8 cellular contexts compared by ENCODE assay signal in genomic region chr22:36860821-36861659, GRCh38. TPM values are rescaled to one million over a fixed set of nuclear protein-coding genes. Genes with fewer than 3 reads are reported as not detected.
DNase-seq lines count a peak whose midpoint lies in the region; ATAC-seq and TF ChIP-seq lines count a peak whose summit lies in the region.

NCF4 (plus strand) TSS chr22:36861006; CDS start chr22:36861172, 166 bp downstream.

- 85% methylated on average over 17 of the region's 17 CpGs for WGBS in smooth muscle cell (ENCODE audit: low lambda C conversion rate)

- peak within 1 kb of the TSS; percentile 45 for H3K27ac ChIP-seq in effector memory CD4-positive, alpha-beta T cell (ENCODE audit: insufficient read depth, low read length, poor library complexity, severe bottlenecking)
- peak within 1 kb of the TSS; percentile 49 for H3K27ac ChIP-seq in skeletal muscle tissue (ENCODE audit: low read depth, low read length)
- H3K27ac ChIP-seq in foreskin keratinocyte, result no peak within 1 kb of the TSS
- no peak within 1 kb of the TSS for H3K27ac ChIP-seq in smooth muscle cell (ENCODE audit: low read depth)

- no peak within 1 kb of the TSS for H3K4me2 ChIP-seq in smooth muscle cell

- peak; percentile 75 for ATAC-seq in GM19025 (IDR thresholded peaks at IDR 0.05; ENCODE audit: low read depth, unreplicated experiment)
- peak; percentile 58 for ATAC-seq in HG02981 (IDR thresholded peaks at IDR 0.05; ENCODE audit: unreplicated experiment)
- ATAC-seq in foreskin keratinocyte, result no peak

- H3K9ac ChIP-seq in skeletal muscle tissue (ENCODE audit: low read depth in 1 of 3, low read length in 3 of 3), result no peak within 1 kb of the TSS
- no peak within 1 kb of the TSS for H3K9ac ChIP-seq in smooth muscle cell (ENCODE audit: low read depth)

- no peaks in the 10 kb centered on the region for H3F3A ChIP-seq in smooth muscle cell (ENCODE audit: low read depth)

- no peaks in the 10 kb centered on the region for H3K36me3 ChIP-seq in effector memory CD4-positive, alpha-beta T cell (ENCODE audit: control insufficient read depth, insufficient read depth, low read length)
- H3K36me3 ChIP-seq in skeletal muscle tissue (ENCODE audit: control insufficient read depth in 3 of 3, insufficient read depth in 3 of 3, low read length in 3 of 3) (no peaks in the 10 kb centered on the region), smooth muscle cell (ENCODE audit: low read depth) (no peaks in the 10 kb centered on the region)

- H3K4me3 ChIP-seq in effector memory CD4-positive, alpha-beta T cell (ENCODE audit: insufficient read depth, low read depth, low read length, poor library complexity, severe bottlenecking), result peak within 1 kb of the TSS; percentile 33
- peak within 1 kb of the TSS in 1 of 3 donors; percentile 9 for H3K4me3 ChIP-seq in skeletal muscle tissue (ENCODE audit: low read length in 3 of 3)
- H3K4me3 ChIP-seq in smooth muscle cell, result no peak within 1 kb of the TSS

- H3K4me1 ChIP-seq in effector memory CD4-positive, alpha-beta T cell (ENCODE audit: control insufficient read depth, insufficient read depth, low read length, poor library complexity, severe bottlenecking), result peaks cover 18% of the 10 kb centered on the region
- H3K4me1 ChIP-seq in skeletal muscle tissue (ENCODE audit: control insufficient read depth in 3 of 3, insufficient read depth in 3 of 3, low read length in 3 of 3), result peaks cover 18 to 23% (median 20%) of the 10 kb centered on the region in 3 donors
- peaks cover 8% of the 10 kb centered on the region for H3K4me1 ChIP-seq in foreskin keratinocyte
- no peaks in the 10 kb centered on the region for H3K4me1 ChIP-seq in smooth muscle cell (ENCODE audit: low read depth)

- intact Hi-C loops in T-helper 1 cell treated with Interleukin-12 subunit alpha and Interleukin-12 subunit beta and Interleukin-4 antibody, amounts not matched to agents 30 ng/mL and 1 ng/mL, for 36 hours (cut with micrococcal nuclease), result loop anchor here (1.0 to 5.0 kb wide), 2 partner anchors 12 to 41 kb away; no protein-coding TSS in a partner anchor

- no peaks in the 10 kb centered on the region for H3K9me3 ChIP-seq in effector memory CD4-positive, alpha-beta T cell (ENCODE audit: control insufficient read depth, low read length)
- H3K9me3 ChIP-seq in skeletal muscle tissue (ENCODE audit: control insufficient read depth in 3 of 3, low read length in 3 of 3), result no peaks in the 10 kb centered on the region
- H3K9me3 ChIP-seq in smooth muscle cell (replicated peaks; ENCODE audit: low read depth), result no peaks in the 10 kb centered on the region

- no peak within 1 kb of the TSS for H2AFZ ChIP-seq in smooth muscle cell (ENCODE audit: low read depth)

- DNase-seq in effector memory CD4-positive, alpha-beta T cell, result peak in 1 of 3 donors; percentile 7
- no peak for DNase-seq in NCI-H2171 (lab: John Stamatoyannopoulos, UW)
- DNase-seq in foreskin keratinocyte, result no peak
- no peak for DNase-seq in smooth muscle cell (lab: John Stamatoyannopoulos, UW; ENCODE audit: unreplicated experiment)

- H3K79me2 ChIP-seq in smooth muscle cell (ENCODE audit: low read depth), result no peaks in the 10 kb centered on the region

- TF ChIP-seq CTCF in foreskin keratinocyte (conservative IDR thresholded peaks at IDR 0.05) (no peak), smooth muscle cell (IDR thresholded peaks at IDR 0.05; ENCODE audit: borderline replicate concordance, insufficient read depth, poor library complexity, severe bottlenecking) (no peak)

- H3K27me3 ChIP-seq in effector memory CD4-positive, alpha-beta T cell (replicated peaks; ENCODE audit: control insufficient read depth, insufficient read depth, low read length, poor library complexity, severe bottlenecking), result no peaks in the 10 kb centered on the region
- H3K27me3 ChIP-seq in skeletal muscle tissue (ENCODE audit: control insufficient read depth in 3 of 3, insufficient read depth in 3 of 3, low read length in 3 of 3) (peaks cover 3 to 12% (median 10%) of the 10 kb centered on the region in 3 donors), foreskin keratinocyte (peaks cover 6% of the 10 kb centered on the region), smooth muscle cell (ENCODE audit: low read depth) (peaks cover 13% of the 10 kb centered on the region)

- H4K20me1 ChIP-seq in smooth muscle cell (ENCODE audit: low read depth), result no peaks in the 10 kb centered on the region

RNA-seq across cellular contexts. Expression of gene NCF4, which starts in this region (rescaled TPM):
- total RNA-seq in T-helper 1 cell treated with Interleukin-12 subunit alpha and Interleukin-12 subunit beta and Interleukin-4 antibody, amounts not matched to agents 30 ng/mL and 1 ng/mL, for 36 hours, result 66.5 and 70.4 TPM in 2 replicates
- total RNA-seq in skeletal muscle tissue (6.8 TPM), foreskin keratinocyte (not detected in 2 replicates), smooth muscle cell (not detected in 2 replicates)
- polyA plus RNA-seq in foreskin keratinocyte (not detected in 2 replicates), smooth muscle cell (0.15 and 0.41 TPM in 2 replicates)

Comparison
In these comparisons a context has a peak if more than half of its experiments do, and no peak if none do; other contexts are left out.
1. H3K27ac ChIP-seq: peak in effector memory CD4-positive, alpha-beta T cell (single experiment) and skeletal muscle tissue (single experiment); none in foreskin keratinocyte (single experiment) and smooth muscle cell (single experiment).